In the genomic region with DNA sequence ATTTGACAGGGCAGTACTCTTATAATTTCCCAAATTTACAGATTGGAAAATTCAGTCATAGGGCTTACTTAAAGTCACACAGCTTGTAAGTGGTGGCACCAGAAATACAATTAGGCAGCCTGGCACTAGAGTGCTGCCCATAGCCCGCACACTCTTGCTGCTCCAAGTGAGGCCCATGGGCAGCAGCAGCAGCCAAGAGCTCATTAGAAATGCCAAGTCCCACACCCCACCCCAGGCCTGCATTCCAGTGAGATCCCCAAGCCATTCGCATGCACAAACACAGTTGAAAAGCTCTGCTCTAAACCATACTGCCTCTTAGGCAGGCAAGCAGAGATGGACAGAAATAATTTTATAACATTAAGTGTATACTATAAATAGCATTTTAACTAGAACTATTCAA, we compare ENCODE assay signal across 20 cellular contexts.
DNase-seq lines count a peak whose midpoint lies in the region; ATAC-seq, FAIRE-seq and TF ChIP-seq lines count a peak whose summit lies in the region.
"Had no signal": no experiment of that assay in that cellular context is flagged by ENCODE, and none has a peak within 500 bp of the region (broad histone marks: within the 10 kb centered on the region; RNA-seq: fewer than 3 reads in every experiment).

No MANE protein-coding gene starts in this region.

- no peak overlapping the region for H3K27ac Mint-ChIP-seq in T-cell
- H3K27ac Mint-ChIP-seq: CD4-positive, alpha-beta memory T cell had no signal

- no peaks in the 10 kb centered on the region for H3K4me1 ChIP-seq in right atrium auricular region
- peaks cover 0 to 8% (median 2%) of the 10 kb centered on the region in 4 experiments; a peak in 3 of 7 replicates for H3K4me1 ChIP-seq in H1 (replicated peaks in 1 of 4; ENCODE audit: control insufficient read depth in 3 of 4, insufficient read depth in 4 of 4, low read length in 3 of 4)
- H3K4me1 ChIP-seq in mesenchymal stem cell (ENCODE audit: control insufficient read depth, insufficient read depth, low read depth, low read length), result no peaks in the 10 kb centered on the region
- no peaks in the 10 kb centered on the region for H3K4me1 ChIP-seq in thyroid gland
- H3K4me1 ChIP-seq in HAP-1, result no peaks in the 10 kb centered on the region
- H3K4me1 ChIP-seq: A549, BLaER1 had no signal

- H3K4me2 ChIP-seq in H1 (ENCODE audit: insufficient read depth in 1 of 2, low read depth in 2 of 2, low read length in 2 of 2) (no peak overlapping the region), mesenchymal stem cell (ENCODE audit: low read length, poor library complexity, severe bottlenecking) (no peak overlapping the region)
- H3K4me2 ChIP-seq: A549, BLaER1 had no signal

- H3K9me3 Mint-ChIP-seq in T-cell, result peaks cover 0 to 3% (median 0%) of the 10 kb centered on the region in 3 donors
- H3K9me3 Mint-ChIP-seq: CD4-positive, alpha-beta memory T cell had no signal

- 68% methylated on average over 2 of the region's 2 CpGs; no CpG with 5 or more reads in 1 of the 2 experiments for WGBS in H1 (ENCODE audit: extremely low coverage in 1 of 2, insufficient coverage in 1 of 2, insufficient read length in 1 of 2, insufficient replicate concordance in 2 of 2, low coverage in 1 of 2, low lambda C conversion rate in 2 of 2, missing lambda C conversion rate in 1 of 2), 2 experiments
- 67% methylated on average over 1 of the region's 2 CpGs for WGBS in mesenchymal stem cell
- WGBS in thyroid gland, 2 donors, result 41 to 76% methylated on average over 2 of the region's 2 CpGs

- in situ Hi-C loops in HAP-1 (cut with MboI; ENCODE audit: low sequenced_read_pairs), result no loop called here

- no peak overlapping the region for H2BK12ac ChIP-seq in H1 (ENCODE audit: low read depth, low read length)
- no peak overlapping the region for H2BK12ac ChIP-seq in mesenchymal stem cell (ENCODE audit: low read length in 2 of 2)

- no peak overlapping the region for H4K5ac ChIP-seq in H1 (ENCODE audit: insufficient read length, low read depth, low read length)

- H3K4me1 Mint-ChIP-seq in T-cell, result no peaks in the 10 kb centered on the region
- H3K4me1 Mint-ChIP-seq: CD4-positive, alpha-beta memory T cell had no signal

- TF ChIP-seq POLR2A in H1 (IDR thresholded peaks at IDR 0.05; ENCODE audit: control extremely low read depth in 1 of 2, low read depth in 2 of 2, low read length in 2 of 2), result no peak
- no peak for TF ChIP-seq POLR2A in thyroid gland (IDR thresholded peaks at IDR 0.05)

- DNase-seq in left cardiac atrium (no peak), right atrium auricular region (ENCODE audit: low spot score) (no peak), H1 (ENCODE audit: low read depth in 1 of 2, low spot score in 2 of 2) (no peak), mesenchymal stem cell (no peak), thyroid gland (peak; percentile 3 to 23), HAP-1 (ENCODE audit: low spot score in 2 of 2) (no peak), T-cell (no peak), A172 (ENCODE audit: low spot score) (no peak)
- DNase-seq: CD4-positive, alpha-beta memory T cell; DMS153; GDM1; HCEC 1CT; NCI-H1417; NCI-H187; NCI-H2227 treated with DMSO at 0.1 percent for 48 hours; NCI-H524; PC-3; RPMI8226 had no signal

- H4K91ac ChIP-seq in H1 (replicated peaks; ENCODE audit: insufficient read length, low read length) (no peak overlapping the region), mesenchymal stem cell (ENCODE audit: low read length) (peak overlapping the region; percentile 61)

- H3K4me3 Mint-ChIP-seq in T-cell, result no peak overlapping the region
- H3K4me3 Mint-ChIP-seq: CD4-positive, alpha-beta memory T cell had no signal

- no peak overlapping the region for H3K56ac ChIP-seq in H1 (replicated peaks; ENCODE audit: insufficient read length, low read depth, low read length)

- H3K27ac ChIP-seq in right atrium auricular region (no peak overlapping the region), H1 (ENCODE audit: low read depth, low read length) (no peak overlapping the region), mesenchymal stem cell (ENCODE audit: low read length, poor library complexity, severe bottlenecking) (no peak overlapping the region), thyroid gland (no peak overlapping the region)
- H3K27ac ChIP-seq: A549, BLaER1 had no signal

- H3K4ac ChIP-seq in H1 (replicated peaks; ENCODE audit: insufficient read length, low read depth, low read length) (no peak overlapping the region), mesenchymal stem cell (ENCODE audit: low read depth in 1 of 2, low read length in 2 of 2) (no peak overlapping the region)

- H2BK20ac ChIP-seq in H1 (ENCODE audit: low read length), result no peak overlapping the region

- no peak for TF ChIP-seq CTCF in right atrium auricular region (IDR thresholded peaks at IDR 0.05)
- no peak for TF ChIP-seq CTCF in H1 (IDR thresholded peaks at IDR 0.05; ENCODE audit: control extremely low read depth in 1 of 3, insufficient read depth in 1 of 3, low read depth in 1 of 3, low read length in 3 of 3)
- TF ChIP-seq CTCF in thyroid gland (IDR thresholded peaks at IDR 0.05), result no peak

- H2BK15ac ChIP-seq in H1 (ENCODE audit: low read length) (no peak overlapping the region), mesenchymal stem cell (ENCODE audit: low read depth, poor library complexity, severe bottlenecking) (no peak overlapping the region)

- TF ChIP-seq RAD21 in H1 (IDR thresholded peaks at IDR 0.05 in 1 of 2, conservative IDR thresholded peaks at IDR 0.05 in 1 of 2; ENCODE audit: low read depth in 2 of 2, low read length in 2 of 2), result no peak

- H3K9ac ChIP-seq in H1 (replicated peaks in 1 of 4; ENCODE audit: extremely low read depth in 1 of 4, low read depth in 3 of 4, low read length in 3 of 4), result no peak overlapping the region
- no peak overlapping the region for H3K9ac ChIP-seq in mesenchymal stem cell (ENCODE audit: low read length)
- H3K9ac ChIP-seq: BLaER1 had no signal

- H2AK5ac ChIP-seq in H1 (ENCODE audit: low read depth, low read length) (no peak overlapping the region), mesenchymal stem cell (ENCODE audit: low read length, severe bottlenecking) (no peak overlapping the region)

- no peaks in the 10 kb centered on the region for H4K20me1 ChIP-seq in H1 (replicated peaks in 1 of 2; ENCODE audit: control insufficient read depth in 1 of 2, insufficient read depth in 2 of 2, low read length in 2 of 2)
- H4K20me1 ChIP-seq: BLaER1 had no signal

- ATAC-seq in left cardiac atrium (peak; percentile 25 to 86), T-cell (replicated peaks in 1 of 4) (no peak)
- ATAC-seq: PC-3 had no signal

- H3K79me1 ChIP-seq in H1 (ENCODE audit: low read depth, low read length), result no peaks in the 10 kb centered on the region
- no peaks in the 10 kb centered on the region for H3K79me1 ChIP-seq in mesenchymal stem cell (replicated peaks; ENCODE audit: low read length, poor library complexity, severe bottlenecking)

- H3K36me3 Mint-ChIP-seq in T-cell, result no peaks in the 10 kb centered on the region
- H3K36me3 Mint-ChIP-seq: CD4-positive, alpha-beta memory T cell had no signal

- no peak overlapping the region for H2BK120ac ChIP-seq in H1 (replicated peaks; ENCODE audit: low read depth, low read length)
- no peak overlapping the region for H2BK120ac ChIP-seq in mesenchymal stem cell (ENCODE audit: low read depth, low read length)

- no peak for FAIRE-seq in H1 (lab: Jason Lieb, UNC)

- no peaks in the 10 kb centered on the region for H3K27me3 ChIP-seq in right atrium auricular region
- H3K27me3 ChIP-seq in H1 (replicated peaks in 1 of 4; ENCODE audit: control insufficient read depth in 3 of 4, extremely low read depth in 1 of 4, insufficient read depth in 3 of 4, low read length in 3 of 4), result no peaks in the 10 kb centered on the region
- no peaks in the 10 kb centered on the region for H3K27me3 ChIP-seq in mesenchymal stem cell (ENCODE audit: control insufficient read depth in 1 of 2, insufficient read depth in 1 of 2, low read length in 2 of 2)
- no peaks in the 10 kb centered on the region for H3K27me3 ChIP-seq in thyroid gland
- peaks cover 3% of the 10 kb centered on the region; the same call in 1 of the 2 replicates for H3K27me3 ChIP-seq in HAP-1 (ENCODE audit: low read depth)
- H3K27me3 ChIP-seq: BLaER1 had no signal

- no peak overlapping the region for H3K4me3 ChIP-seq in right atrium auricular region
- H3K4me3 ChIP-seq in H1 (ENCODE audit: extremely low read depth in 1 of 4, insufficient read depth in 2 of 4, low read depth in 3 of 4, low read length in 4 of 4), result no peak overlapping the region
- no peak overlapping the region for H3K4me3 ChIP-seq in mesenchymal stem cell (ENCODE audit: insufficient read depth in 1 of 2, low read depth in 1 of 2, low read length in 2 of 2)
- no peak overlapping the region for H3K4me3 ChIP-seq in thyroid gland (replicated peaks in 1 of 3)
- no peak overlapping the region for H3K4me3 ChIP-seq in HAP-1
- H3K4me3 ChIP-seq: A549, BLaER1 had no signal

- H4K8ac ChIP-seq in H1 (ENCODE audit: extremely low read depth, insufficient read depth, low read length) (no peak overlapping the region), mesenchymal stem cell (ENCODE audit: low read length) (peak overlapping the region; percentile 15)

- no peak overlapping the region for H3K23ac ChIP-seq in H1 (ENCODE audit: insufficient read length)
- no peak overlapping the region for H3K23ac ChIP-seq in mesenchymal stem cell (ENCODE audit: low read length in 2 of 2)

- no peaks in the 10 kb centered on the region for H3K23me2 ChIP-seq in H1 (ENCODE audit: low read depth, low read length)

- no peak overlapping the region for H2AFZ ChIP-seq in H1 (ENCODE audit: low read length)
- no peak overlapping the region for H2AFZ ChIP-seq in mesenchymal stem cell (ENCODE audit: low read depth, low read length)

- no peak overlapping the region for H2BK5ac ChIP-seq in H1 (ENCODE audit: low read depth, low read length)
- H2BK5ac ChIP-seq in mesenchymal stem cell (ENCODE audit: low read depth, low read length, poor library complexity, severe bottlenecking), result no peak overlapping the region

- no peaks in the 10 kb centered on the region for H3K79me2 ChIP-seq in H1 (ENCODE audit: control insufficient read depth in 1 of 2, insufficient read depth in 2 of 2, low read length in 2 of 2)

- H3K36me3 ChIP-seq in right atrium auricular region (no peaks in the 10 kb centered on the region), H1 (ENCODE audit: control insufficient read depth in 2 of 4, insufficient read depth in 4 of 4, low read length in 3 of 4) (no peaks in the 10 kb centered on the region), mesenchymal stem cell (ENCODE audit: control insufficient read depth in 1 of 2, insufficient read depth in 2 of 2, low read depth in 1 of 2, low read length in 2 of 2) (no peaks in the 10 kb centered on the region), thyroid gland (no peaks in the 10 kb centered on the region), HAP-1 (replicated peaks) (no peaks in the 10 kb centered on the region)
- H3K36me3 ChIP-seq: BLaER1 had no signal

- CTCF ChIA-PET in H1 (lab: Charles Lee; ENCODE audit: partially characterized antibody) (interaction anchor here (0.6 to 1.6 kb wide), 3 partner anchors 10 to 45 kb away, joined by 4 to 5 read pairs (median 4); no protein-coding TSS in a partner anchor), T-cell (lab: Charles Lee) (no interaction called here)

- H3K9me3 ChIP-seq in right atrium auricular region (no peaks in the 10 kb centered on the region), H1 (ENCODE audit: insufficient read depth in 2 of 2, low read depth in 1 of 2, low read length in 1 of 2) (no peaks in the 10 kb centered on the region), mesenchymal stem cell (ENCODE audit: control insufficient read depth, low read length) (peaks cover 3% of the 10 kb centered on the region), thyroid gland (no peaks in the 10 kb centered on the region), HAP-1 (no peaks in the 10 kb centered on the region)
- H3K9me3 ChIP-seq: A549, BLaER1 had no signal

- H3K18ac ChIP-seq in H1 (ENCODE audit: extremely low read depth, low read length), result no peak overlapping the region
- no peak overlapping the region for H3K18ac ChIP-seq in mesenchymal stem cell (ENCODE audit: low read depth in 1 of 2, low read length in 2 of 2)

- H3K14ac ChIP-seq in H1 (ENCODE audit: insufficient read length) (no peak overlapping the region), mesenchymal stem cell (ENCODE audit: low read length in 2 of 2) (no peak overlapping the region)

- H3K27me3 Mint-ChIP-seq in T-cell, result peaks cover 5 to 9% of the 10 kb centered on the region in 2 donors

- no peak for TF ChIP-seq EP300 in H1 (IDR thresholded peaks at IDR 0.05; ENCODE audit: borderline replicate concordance in 1 of 2, low read depth in 2 of 2, low read length in 2 of 2)

- POLR2A ChIA-PET in H1 (lab: Charles Lee; ENCODE audit: partially characterized antibody), result no interaction called here
- POLR2A ChIA-PET in T-cell (lab: Charles Lee), result no interaction called here

- intact Hi-C loops in left cardiac atrium (cut with DNase I) (no loop called here), thyroid gland (cut with DNase I) (no loop called here)

Comparison
In these comparisons a context has a peak if more than half of its experiments do, and no peak if none do; other contexts are left out.
1. ATAC-seq: peak in left cardiac atrium (2 of 2); none in T-cell (0 of 4).
2. DNase-seq: peak in thyroid gland (2 of 2); none in left cardiac atrium (single experiment), right atrium auricular region (single experiment), H1 (0 of 2), mesenchymal stem cell (single experiment), HAP-1 (0 of 2), T-cell (0 of 34) and A172 (single experiment).